In the genomic region with DNA sequence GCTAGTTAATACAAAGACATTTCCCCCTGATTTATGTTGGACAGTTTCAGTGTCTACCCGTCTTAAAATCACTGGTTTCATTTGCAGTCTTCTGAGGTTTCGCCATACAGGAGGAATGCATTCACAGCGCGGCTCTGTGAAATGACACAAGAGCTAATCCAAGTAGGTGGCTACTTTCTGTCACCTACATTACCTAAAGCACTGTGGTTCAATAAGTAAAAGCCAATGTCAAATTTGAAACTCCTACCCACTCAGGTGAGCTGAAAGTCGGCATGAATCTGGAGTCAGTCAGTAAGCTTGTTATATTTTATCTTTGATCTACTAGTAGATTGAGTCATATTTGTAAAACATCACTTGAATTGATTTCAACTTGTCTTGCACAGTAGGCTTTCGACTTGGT, we compare ENCODE assay signal across 14 cellular contexts.
"Had no signal": no experiment of that assay in that cellular context is flagged by ENCODE, and none has a peak within 500 bp of the region (broad histone marks: within the 10 kb centered on the region; RNA-seq: fewer than 3 reads in every experiment).

No MANE protein-coding gene starts in this region.

- H3K4me1 Mint-ChIP-seq: stimulated activated naive B cell treated with anti-CD40 and anti-IgM and Interleukin-4, amounts not matched to agents 10 μg/mL and 1 μg/mL and 100 μg/mL, for 72 hours had no signal

- H3K27ac ChIP-seq: body of pancreas, prostate gland, right atrium auricular region, upper lobe of right lung, VCaP had no signal

- H3K4me3 Mint-ChIP-seq: activated naive CD8-positive, alpha-beta T cell treated with anti-CD3 and anti-CD28 coated beads for 36 hours; immature natural killer cell; memory B cell; naive thymus-derived CD4-positive, alpha-beta T cell; stimulated activated naive B cell treated with anti-CD40 and anti-IgM and Interleukin-4, amounts not matched to agents 10 μg/mL and 1 μg/mL and 100 μg/mL, for 72 hours had no signal

- H3K9me3 Mint-ChIP-seq: activated naive CD8-positive, alpha-beta T cell treated with anti-CD3 and anti-CD28 coated beads for 36 hours; activated T-helper 2 cell treated with anti-CD3 and anti-CD28 coated beads, Interferon-gamma antibody, Interleukin-2, Interleukin-4, amounts not matched to agents 10 μg/mL and 5 μg/mL and 100 μg/mL, durations not matched to agents 14 hours and 24 hours and 36 hours; immature natural killer cell; memory B cell; naive thymus-derived CD4-positive, alpha-beta T cell; stimulated activated naive B cell treated with anti-CD40 and anti-IgM and Interleukin-4, amounts not matched to agents 10 μg/mL and 1 μg/mL and 100 μg/mL, for 72 hours had no signal

- H3K4me3 ChIP-seq: body of pancreas, prostate gland, right atrium auricular region, upper lobe of right lung had no signal

- H3K27me3 ChIP-seq: body of pancreas, right atrium auricular region, upper lobe of right lung had no signal

- H3K36me3 ChIP-seq: prostate gland, upper lobe of right lung had no signal

- DNase-seq: activated naive CD8-positive, alpha-beta T cell treated with anti-CD3 and anti-CD28 coated beads for 36 hours; amniotic stem cell; body of pancreas; immature natural killer cell; kidney glomerular epithelial cell; left ventricle myocardium superior; naive thymus-derived CD4-positive, alpha-beta T cell; stimulated activated naive B cell treated with anti-CD40 and anti-IgM and Interleukin-4, amounts not matched to agents 10 μg/mL and 1 μg/mL and 100 μg/mL, for 72 hours; upper lobe of right lung had no signal

- H3K4me1 ChIP-seq: prostate gland, upper lobe of right lung had no signal

- ATAC-seq: body of pancreas; left ventricle myocardium superior; naive thymus-derived CD4-positive, alpha-beta T cell; stimulated activated naive B cell treated with anti-CD40 and anti-IgM and Interleukin-4, amounts not matched to agents 10 μg/mL and 1 μg/mL and 100 μg/mL, for 72 hours; upper lobe of right lung had no signal

- H3K9me3 ChIP-seq: body of pancreas, prostate gland, right atrium auricular region, upper lobe of right lung had no signal

- H3K36me3 Mint-ChIP-seq: activated naive CD8-positive, alpha-beta T cell treated with anti-CD3 and anti-CD28 coated beads for 36 hours; memory B cell; naive thymus-derived CD4-positive, alpha-beta T cell; stimulated activated naive B cell treated with anti-CD40 and anti-IgM and Interleukin-4, amounts not matched to agents 10 μg/mL and 1 μg/mL and 100 μg/mL, for 72 hours had no signal

- H3K27ac Mint-ChIP-seq: activated naive CD8-positive, alpha-beta T cell treated with anti-CD3 and anti-CD28 coated beads for 36 hours; activated T-helper 2 cell treated with anti-CD3 and anti-CD28 coated beads, Interferon-gamma antibody, Interleukin-2, Interleukin-4, amounts not matched to agents 10 μg/mL and 5 μg/mL and 100 μg/mL, durations not matched to agents 14 hours and 24 hours and 36 hours; immature natural killer cell; memory B cell; naive thymus-derived CD4-positive, alpha-beta T cell; stimulated activated naive B cell treated with anti-CD40 and anti-IgM and Interleukin-4, amounts not matched to agents 10 μg/mL and 1 μg/mL and 100 μg/mL, for 72 hours had no signal
